In genomic region chr5:179792612-179793469, GRCh38 we compare ENCODE assay signal across 10 cellular contexts. TPM values are rescaled to one million over a fixed set of nuclear protein-coding genes. Genes with fewer than 3 reads are reported as not detected.
DNase-seq lines count a peak whose midpoint lies in the region; ATAC-seq, FAIRE-seq and TF ChIP-seq lines count a peak whose summit lies in the region.
"Had no signal": no experiment of that assay in that cellular context is flagged by ENCODE, and none has a peak within 500 bp of the region (broad histone marks: within the 10 kb centered on the region; RNA-seq: fewer than 3 reads in every experiment).

No MANE protein-coding gene starts in this region.

- peak overlapping the region; percentile 73 to 86 (median 75) for H3K27ac Mint-ChIP-seq in CD4-positive, CD25-positive, alpha-beta regulatory T cell
- peak overlapping the region; percentile 67 for H3K27ac Mint-ChIP-seq in endothelial cell (ENCODE audit: unreplicated experiment)

- TF ChIP-seq CTCF in endothelial cell (IDR thresholded peaks at IDR 0.05; ENCODE audit: unreplicated experiment) (no peak), pancreas (IDR thresholded peaks at IDR 0.05) (no peak)

- no peak for ATAC-seq in CD4-positive, CD25-positive, alpha-beta regulatory T cell (ENCODE audit: low read depth in 2 of 2)
- no peak for ATAC-seq in pancreas
- ATAC-seq in GM18867 (IDR thresholded peaks at IDR 0.05; ENCODE audit: unreplicated experiment), result no peak

- H3K36me3 ChIP-seq in CD4-positive, CD25-positive, alpha-beta regulatory T cell (ENCODE audit: control insufficient read depth, insufficient read depth, low read length), result no peaks in the 10 kb centered on the region
- H3K36me3 ChIP-seq in pancreas, result peaks cover 0 to 7% (median 0%) of the 10 kb centered on the region in 3 donors

- H3K4me1 ChIP-seq in CD4-positive, CD25-positive, alpha-beta regulatory T cell (ENCODE audit: control insufficient read depth, insufficient read depth, low read length, poor library complexity, severe bottlenecking), result peaks cover 30% of the 10 kb centered on the region
- peaks cover 5 to 12% (median 6%) of the 10 kb centered on the region in 3 donors for H3K4me1 ChIP-seq in pancreas

- H3K4me3 Mint-ChIP-seq in CD4-positive, CD25-positive, alpha-beta regulatory T cell, result peak overlapping the region; percentile 36 to 86 (median 74)
- H3K4me3 Mint-ChIP-seq in endothelial cell (ENCODE audit: unreplicated experiment), result no peak overlapping the region

- peaks cover 9% of the 10 kb centered on the region for H3K36me3 Mint-ChIP-seq in CD4-positive, CD25-positive, alpha-beta regulatory T cell
- H3K36me3 Mint-ChIP-seq in endothelial cell (ENCODE audit: low read depth, unreplicated experiment), result peaks cover 10% of the 10 kb centered on the region

- H3K4me3 ChIP-seq in CD4-positive, CD25-positive, alpha-beta regulatory T cell (ENCODE audit: low read depth, low read length), result no peak overlapping the region
- H3K4me3 ChIP-seq in pancreas, result no peak overlapping the region

- H3K4me1 Mint-ChIP-seq in CD4-positive, CD25-positive, alpha-beta regulatory T cell, result peaks cover 0 to 38% (median 15%) of the 10 kb centered on the region in 4 donors
- peaks cover 4% of the 10 kb centered on the region for H3K4me1 Mint-ChIP-seq in endothelial cell (ENCODE audit: unreplicated experiment)

- peaks cover 0 to 2% (median 0%) of the 10 kb centered on the region in 7 donors for H3K9me3 Mint-ChIP-seq in CD4-positive, CD25-positive, alpha-beta regulatory T cell
- no peaks in the 10 kb centered on the region for H3K9me3 Mint-ChIP-seq in endothelial cell (ENCODE audit: unreplicated experiment)

- 85 to 86% methylated on average over 23 to 24 of the region's 24 CpGs for WGBS in pancreas, 2 donors

- H3K9me3 ChIP-seq in CD4-positive, CD25-positive, alpha-beta regulatory T cell (ENCODE audit: control insufficient read depth in 2 of 2, low read length in 2 of 2), result no peaks in the 10 kb centered on the region
- H3K9me3 ChIP-seq in pancreas, result no peaks in the 10 kb centered on the region

- no peak for DNase-seq in CD4-positive, CD25-positive, alpha-beta regulatory T cell
- DNase-seq in OCI-M1 (lab: John Stamatoyannopoulos, UW) (peak; percentile 88), endothelial cell (ENCODE audit: low spot score) (no peak), pancreas (peak in 3 of 6 donors; percentile 13 to 74 (median 41)), cortex of kidney (lab: John Stamatoyannopoulos, UW) (no peak), mesenteric fat pad (ENCODE audit: low spot score) (no peak), mucosa of gallbladder (ENCODE audit: low spot score) (no peak)
- DNase-seq: HCEC 1CT, NCI-H526 had no signal

- FAIRE-seq in pancreas (lab: Jason Lieb, UNC), result no peak

- no peaks in the 10 kb centered on the region for H3K27me3 Mint-ChIP-seq in CD4-positive, CD25-positive, alpha-beta regulatory T cell
- H3K27me3 Mint-ChIP-seq in endothelial cell (ENCODE audit: unreplicated experiment), result peaks cover 13% of the 10 kb centered on the region

- intact Hi-C loops in pancreas (cut with DNase I), result loop anchor here in 1 of 3 donors (10.0 kb wide), 1 partner anchor 128 kb away; no protein-coding TSS in a partner anchor

- no peak overlapping the region for H3K27ac ChIP-seq in CD4-positive, CD25-positive, alpha-beta regulatory T cell (ENCODE audit: insufficient read depth, low read length, poor library complexity, severe bottlenecking)
- H3K27ac ChIP-seq in pancreas, result peak overlapping the region; percentile 23 to 74 (median 55)

- no peaks in the 10 kb centered on the region for H3K27me3 ChIP-seq in CD4-positive, CD25-positive, alpha-beta regulatory T cell (ENCODE audit: control insufficient read depth, insufficient read depth, low read length)
- no peaks in the 10 kb centered on the region for H3K27me3 ChIP-seq in pancreas

RNA-seq across cellular contexts. Expression of gene LTC4S, which starts 0.9 kb away (rescaled TPM):
- total RNA-seq in CD4-positive, CD25-positive, alpha-beta regulatory T cell, result 2.8 TPM
- polyA plus RNA-seq in CD4-positive, CD25-positive, alpha-beta regulatory T cell, result 1 to 10 TPM in 2 of 4 donors, under 1 TPM in 2; 0.48 to 4.3 (median 1.3) TPM
- total RNA-seq in endothelial cell (ENCODE audit: unreplicated experiment) (1.0 TPM), pancreas (1 to 10 TPM; 1.1 to 8.7 (median 4.5) TPM), mesenteric fat pad (9.6 TPM), mucosa of gallbladder (26.0 TPM)
- polyA plus RNA-seq in pancreas, result 10 to 100 TPM in 1 of 2 donors, 1 to 10 TPM in 1; 4.2 to 10.9 TPM

RNA-seq across cellular contexts. Expression of gene MGAT4B, which starts 13.8 kb away (rescaled TPM):
- 134 TPM for total RNA-seq in CD4-positive, CD25-positive, alpha-beta regulatory T cell
- polyA plus RNA-seq in CD4-positive, CD25-positive, alpha-beta regulatory T cell, result 10 to 100 TPM; 11.9 to 18.0 (median 13.8) TPM
- total RNA-seq in endothelial cell (ENCODE audit: unreplicated experiment), result 163 TPM
- total RNA-seq in pancreas, result 10 to 100 TPM; 33.7 to 97.5 (median 45.9) TPM
- polyA plus RNA-seq in pancreas, result 10 to 100 TPM; 58.7 to 65.4 TPM
- total RNA-seq in mesenteric fat pad, result 87.6 TPM
- 272 TPM for total RNA-seq in mucosa of gallbladder

RNA-seq across cellular contexts. Expression of gene SQSTM1, which starts 27.9 kb away (rescaled TPM):
- total RNA-seq in CD4-positive, CD25-positive, alpha-beta regulatory T cell, result 615 TPM
- polyA plus RNA-seq in CD4-positive, CD25-positive, alpha-beta regulatory T cell, result 100 to 1,000 TPM; 219 to 283 (median 237) TPM
- total RNA-seq in endothelial cell (ENCODE audit: unreplicated experiment), result 82.2 TPM
- total RNA-seq in pancreas, result 100 to 1,000 TPM; 159 to 261 (median 228) TPM
- 100 to 1,000 TPM; 125 to 166 TPM for polyA plus RNA-seq in pancreas
- total RNA-seq in mesenteric fat pad, result 600 TPM
- 711 TPM for total RNA-seq in mucosa of gallbladder
